ENCODE assay signal across 9 cellular contexts in genomic region chr7:93043393-93043985, GRCh38.
A peak's percentile ranks its signal among the peaks of the same experiment; 100 is the strongest.
DNase-seq lines count a peak whose midpoint lies in the region; ATAC-seq and TF ChIP-seq lines count a peak whose summit lies in the region.
"Had no signal": no experiment of that assay in that cellular context is flagged by ENCODE, and none has a peak within 500 bp of the region (broad histone marks: within the 10 kb centered on the region; RNA-seq: fewer than 3 reads in every experiment).

No MANE protein-coding gene starts in this region.

- H3K4me3 Mint-ChIP-seq in naive thymus-derived CD4-positive, alpha-beta T cell = peak overlapping the region in 1 of 10 donors; percentile 8

- CTCF ChIA-PET in naive thymus-derived CD4-positive, alpha-beta T cell (lab: Charles Lee) = no interaction called here

- no peaks in the 10 kb centered on the region for H3K27me3 ChIP-seq in brain microvascular endothelial cell (replicated peaks)
- peaks cover 33% of the 10 kb centered on the region for H3K27me3 ChIP-seq in iPS-18a (ENCODE audit: control insufficient read depth, insufficient read depth, low read length)
- H3K27me3 ChIP-seq in spleen (replicated peaks in 1 of 7) = peaks cover 0 to 6% (median 0%) of the 10 kb centered on the region in 7 donors
- H3K27me3 ChIP-seq in adrenal gland = no peaks in the 10 kb centered on the region
- H3K27me3 ChIP-seq in naive thymus-derived CD4-positive, alpha-beta T cell (ENCODE audit: control insufficient read depth in 2 of 2, insufficient read depth in 2 of 2, low read length in 2 of 2) = peaks cover 5% of the 10 kb centered on the region in 2 donors
- H3K27me3 ChIP-seq: upper lobe of left lung had no signal

- no peaks in the 10 kb centered on the region for H3K9me3 Mint-ChIP-seq in naive thymus-derived CD4-positive, alpha-beta T cell

- H3K27ac ChIP-seq in brain microvascular endothelial cell (peak overlapping the region; percentile 91), iPS-18a (ENCODE audit: low read length) (no peak overlapping the region), spleen (no peak overlapping the region), adrenal gland (no peak overlapping the region)
- no peak overlapping the region for H3K27ac ChIP-seq in naive thymus-derived CD4-positive, alpha-beta T cell (ENCODE audit: low read depth, low read length)
- H3K27ac ChIP-seq: upper lobe of left lung had no signal

- POLR2A ChIA-PET in naive thymus-derived CD4-positive, alpha-beta T cell (lab: Charles Lee) = no interaction called here

- WGBS in spleen, 5 donors = 40 to 53% (median 48%) methylated on average over 28 of the region's 28 CpGs
- WGBS in adrenal gland, 4 donors = 32 to 55% (median 41%) methylated on average over 5 to 28 of the region's 28 CpGs

- H3K27ac Mint-ChIP-seq in naive thymus-derived CD4-positive, alpha-beta T cell = no peak overlapping the region

- ATAC-seq in GM21576 (IDR thresholded peaks at IDR 0.05; ENCODE audit: unreplicated experiment) = no peak
- ATAC-seq in naive thymus-derived CD4-positive, alpha-beta T cell = no peak

- in situ Hi-C loops in brain microvascular endothelial cell (cut with HindIII; ENCODE audit: low pct_ligation_motif_present, low sequenced_read_pairs) = no loop called here

- H3K4me1 Mint-ChIP-seq in naive thymus-derived CD4-positive, alpha-beta T cell = peaks cover 0 to 23% (median 0%) of the 10 kb centered on the region in 7 donors

- H3K4me1 ChIP-seq in iPS-18a (ENCODE audit: control insufficient read depth, low read depth, low read length) = peaks cover 46% of the 10 kb centered on the region
- H3K4me1 ChIP-seq in spleen = peaks cover 0 to 5% (median 0%) of the 10 kb centered on the region in 6 donors
- H3K4me1 ChIP-seq in adrenal gland (replicated peaks in 1 of 2) = no peaks in the 10 kb centered on the region
- H3K4me1 ChIP-seq in naive thymus-derived CD4-positive, alpha-beta T cell (ENCODE audit: control insufficient read depth in 2 of 2, insufficient read depth in 2 of 2, low read length in 2 of 2) = no peaks in the 10 kb centered on the region
- H3K4me1 ChIP-seq: upper lobe of left lung had no signal

- H3K36me3 Mint-ChIP-seq in naive thymus-derived CD4-positive, alpha-beta T cell = peaks cover 0 to 3% (median 0%) of the 10 kb centered on the region in 5 donors

- H3K9me3 ChIP-seq in iPS-18a (ENCODE audit: control insufficient read depth, low read depth, low read length) = no peaks in the 10 kb centered on the region
- no peaks in the 10 kb centered on the region for H3K9me3 ChIP-seq in spleen
- H3K9me3 ChIP-seq in adrenal gland (replicated peaks in 1 of 3) = no peaks in the 10 kb centered on the region
- no peaks in the 10 kb centered on the region for H3K9me3 ChIP-seq in naive thymus-derived CD4-positive, alpha-beta T cell (ENCODE audit: control insufficient read depth in 2 of 3, low read length in 3 of 3)
- H3K9me3 ChIP-seq: upper lobe of left lung had no signal

- TF ChIP-seq POLR2A in spleen (IDR thresholded peaks at IDR 0.05) (no peak), adrenal gland (IDR thresholded peaks at IDR 0.05) (no peak)

- peak overlapping the region; percentile 52 for H3K9ac ChIP-seq in iPS-18a (ENCODE audit: low read length)

- H3K4me3 ChIP-seq in brain microvascular endothelial cell (ENCODE audit: low read depth, low read length) (peak overlapping the region; percentile 40), iPS-18a (ENCODE audit: low read length) (peak overlapping the region; percentile 57), spleen (peak overlapping the region in 2 of 8 donors; percentile 6 to 25), adrenal gland (no peak overlapping the region)
- H3K4me3 ChIP-seq in naive thymus-derived CD4-positive, alpha-beta T cell (ENCODE audit: low read length) = no peak overlapping the region

- TF ChIP-seq CTCF in brain microvascular endothelial cell (IDR thresholded peaks at IDR 0.05; ENCODE audit: low read depth, low read length, missing control alignments) = no peak
- TF ChIP-seq CTCF in spleen (IDR thresholded peaks at IDR 0.05 in 8 of 11, conservative IDR thresholded peaks at IDR 0.05 in 3 of 11) = no peak
- TF ChIP-seq CTCF in adrenal gland (IDR thresholded peaks at IDR 0.05) = no peak

- H3K36me3 ChIP-seq in brain microvascular endothelial cell (replicated peaks) (no peaks in the 10 kb centered on the region), iPS-18a (ENCODE audit: control insufficient read depth, low read depth, low read length) (no peaks in the 10 kb centered on the region), spleen (no peaks in the 10 kb centered on the region), adrenal gland (replicated peaks in 1 of 2) (no peaks in the 10 kb centered on the region)
- H3K36me3 ChIP-seq in naive thymus-derived CD4-positive, alpha-beta T cell (ENCODE audit: control insufficient read depth in 2 of 3, insufficient read depth in 3 of 3, low read length in 3 of 3) = no peaks in the 10 kb centered on the region
- H3K36me3 ChIP-seq: upper lobe of left lung had no signal

- peak; percentile 81 for DNase-seq in HS-5 (ENCODE audit: low read depth)
- DNase-seq in brain microvascular endothelial cell = peak; percentile 92
- peak; percentile 58 for DNase-seq in spleen
- DNase-seq in adrenal gland = no peak
- no peak for DNase-seq in naive thymus-derived CD4-positive, alpha-beta T cell
- no peak for DNase-seq in LoVo (ENCODE audit: low spot score)

- intact Hi-C loops in spleen (cut with DNase I; ENCODE audit: low total_unique reads) = loop anchor here (10.0 kb wide), 1 partner anchor 179 kb away; no protein-coding TSS in a partner anchor
- intact Hi-C loops in adrenal gland (cut with DNase I) = no loop called here
- intact Hi-C loops in naive thymus-derived CD4-positive, alpha-beta T cell (cut with micrococcal nuclease) = no loop called here

- peaks cover 0 to under 1% (median 0%) of the 10 kb centered on the region in 5 donors for H3K27me3 Mint-ChIP-seq in naive thymus-derived CD4-positive, alpha-beta T cell

Comparison
In these comparisons a context has a peak if more than half of its experiments do, and no peak if none do; other contexts are left out.
1. DNase-seq: peak in HS-5 (single experiment), brain microvascular endothelial cell (single experiment) and spleen (single experiment); none in adrenal gland (0 of 7), naive thymus-derived CD4-positive, alpha-beta T cell (0 of 9) and LoVo (single experiment).
2. H3K4me3 ChIP-seq: peak in brain microvascular endothelial cell (single experiment) and iPS-18a (single experiment); none in adrenal gland (0 of 4) and naive thymus-derived CD4-positive, alpha-beta T cell (single experiment).